8 cellular contexts compared by ENCODE assay signal in the genomic region with DNA sequence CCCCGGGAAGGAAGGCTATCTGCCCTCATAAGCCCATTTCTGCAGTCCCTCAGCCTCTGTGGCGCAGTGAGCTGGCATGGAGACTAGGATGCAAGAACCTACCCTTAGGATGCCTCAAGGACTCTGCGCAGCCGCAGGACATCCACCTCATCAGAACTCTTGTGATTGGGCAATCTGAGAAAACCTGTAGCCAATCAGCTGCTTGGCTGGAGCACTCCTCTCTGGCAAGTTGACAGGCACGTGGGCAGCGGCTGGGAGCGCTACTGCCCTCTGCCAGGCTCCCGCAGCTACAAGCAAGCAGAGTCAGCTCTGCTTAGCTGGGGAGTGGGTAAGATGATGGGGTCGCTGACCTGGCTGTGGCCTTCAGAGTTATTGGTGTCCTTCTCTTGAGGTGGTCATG. TPM values are rescaled to one million over a fixed set of nuclear protein-coding genes. Genes with fewer than 3 reads are reported as not detected.
A peak's percentile ranks its signal among the peaks of the same experiment; 100 is the strongest.
DNase-seq lines count a peak whose midpoint lies in the region; ATAC-seq and TF ChIP-seq lines count a peak whose summit lies in the region.

No MANE protein-coding gene starts in this region.

- no peaks in the 10 kb centered on the region for H3K9me3 ChIP-seq in left lung

- DNase-seq in G401 (ENCODE audit: low spot score) (peak; percentile 98), NCI-H1436 treated with DMSO at 0.1 percent for 48 hours (lab: John Stamatoyannopoulos, UW) (peak; percentile 83), dermis blood vessel endothelial cell (peak; percentile 86), left lung (peak; percentile 67 to 82)
- DNase-seq in T-helper 2 cell treated with Interferon-gamma antibody and Interleukin-4, amounts not matched to agents 5 μg/mL and 100 μg/mL, for 36 hours (ENCODE audit: low spot score) = peak; percentile 59
- DNase-seq in stimulated activated naive CD8-positive, alpha-beta T cell treated with anti-CD3 and anti-CD28 coated beads, Interleukin-15, Interleukin-2, amounts not matched to agents 100 U/mL and 50 U/mL, for 24 hours = peak; percentile 65

- H3K27ac ChIP-seq in left lung = no peak overlapping the region

- H3K4me1 Mint-ChIP-seq in T-helper 2 cell treated with Interferon-gamma antibody and Interleukin-4, amounts not matched to agents 5 μg/mL and 100 μg/mL, for 36 hours (ENCODE audit: low read depth) = peaks cover 9% of the 10 kb centered on the region

- H3K4me3 Mint-ChIP-seq in T-helper 2 cell treated with Interferon-gamma antibody and Interleukin-4, amounts not matched to agents 5 μg/mL and 100 μg/mL, for 36 hours = no peak overlapping the region

- H3K4me1 ChIP-seq in left lung = peaks cover 8 to 35% of the 10 kb centered on the region in 2 donors

- ATAC-seq in left lung (peak; percentile 2), HG03354 (IDR thresholded peaks at IDR 0.05; ENCODE audit: poor library complexity, severe bottlenecking, unreplicated experiment) (no peak), HG02588 (IDR thresholded peaks at IDR 0.05; ENCODE audit: unreplicated experiment) (no peak)
- no peak for ATAC-seq in stimulated activated naive CD8-positive, alpha-beta T cell treated with anti-CD3 and anti-CD28 coated beads, Interleukin-15, Interleukin-2, amounts not matched to agents 100 U/mL and 50 U/mL, for 24 hours

- H3K9me3 Mint-ChIP-seq in T-helper 2 cell treated with Interferon-gamma antibody and Interleukin-4, amounts not matched to agents 5 μg/mL and 100 μg/mL, for 36 hours = no peaks in the 10 kb centered on the region

- H3K36me3 Mint-ChIP-seq in T-helper 2 cell treated with Interferon-gamma antibody and Interleukin-4, amounts not matched to agents 5 μg/mL and 100 μg/mL, for 36 hours (ENCODE audit: low read depth) = no peaks in the 10 kb centered on the region

- H3K27me3 Mint-ChIP-seq in T-helper 2 cell treated with Interferon-gamma antibody and Interleukin-4, amounts not matched to agents 5 μg/mL and 100 μg/mL, for 36 hours (ENCODE audit: low read depth) = peaks cover 3% of the 10 kb centered on the region

- no peak for TF ChIP-seq CTCF in left lung (IDR thresholded peaks at IDR 0.05)

- no peaks in the 10 kb centered on the region for H3K36me3 ChIP-seq in left lung

- intact Hi-C loops in left lung (cut with DNase I) = no loop called here

- in situ Hi-C loops in G401 (cut with HindIII; ENCODE audit: low sequenced_read_pairs) = no loop called here

- H3K4me3 ChIP-seq in left lung = no peak overlapping the region

- no peaks in the 10 kb centered on the region for H3K27me3 ChIP-seq in left lung

- no peak overlapping the region for H3K27ac Mint-ChIP-seq in T-helper 2 cell treated with Interferon-gamma antibody and Interleukin-4, amounts not matched to agents 5 μg/mL and 100 μg/mL, for 36 hours

RNA-seq across cellular contexts. Expression of a gene that starts 1.5 kb away (rescaled TPM):
- total RNA-seq in G401 (2014; rRNA removed; shearing (Covaris generic)) = 104 and 109 TPM in 2 replicates
- 36.8 and 37.6 TPM in 2 replicates for total RNA-seq in dermis blood vessel endothelial cell
- total RNA-seq in left lung = 10 to 100 TPM; 37.4 to 44.6 TPM

RNA-seq across cellular contexts. Expression of a gene that starts 8.2 kb away (rescaled TPM):
- 28.0 and 34.3 TPM in 2 replicates for total RNA-seq in G401 (2014; rRNA removed; shearing (Covaris generic))
- total RNA-seq in dermis blood vessel endothelial cell = 0.19 and 1.2 TPM in 2 replicates
- total RNA-seq in left lung = 10 to 100 TPM; 33.1 to 37.0 TPM

RNA-seq across cellular contexts. Expression of a gene that starts 24.8 kb away (rescaled TPM):
- total RNA-seq in G401 (2014; rRNA removed; shearing (Covaris generic)) = 10.2 and 21.8 TPM in 2 replicates
- total RNA-seq in dermis blood vessel endothelial cell = 5.1 and 12.4 TPM in 2 replicates
- total RNA-seq in left lung = 1 to 10 TPM; 7.7 to 8.4 TPM

RNA-seq across cellular contexts. Expression of a gene that starts 28.6 kb away (rescaled TPM):
- 54.0 and 57.8 TPM in 2 replicates for total RNA-seq in G401 (2014; rRNA removed; shearing (Covaris generic))
- total RNA-seq in dermis blood vessel endothelial cell (16.9 and 24.5 TPM in 2 replicates), left lung (10 to 100 TPM; 50.4 to 53.4 TPM)

RNA-seq across cellular contexts. Expression of a gene that starts 47.0 kb away (rescaled TPM):
- total RNA-seq in G401 (2014; rRNA removed; shearing (Covaris generic)) = not detected in 2 replicates
- total RNA-seq in dermis blood vessel endothelial cell = 0.37 and 8.8 TPM in 2 replicates
- total RNA-seq in left lung = 100 to 1,000 TPM; 242 to 299 TPM

Comparison
In these comparisons a context has a peak if more than half of its experiments do, and no peak if none do; other contexts are left out.
1. RNA of a gene that starts 8.2 kb away (total RNA-seq): 33.1 to 37.0 TPM in left lung and 28.0 to 34.3 TPM in G401; 0.19 to 1.2 TPM in dermis blood vessel endothelial cell; every median in the first group is over 10 times any median in the second.
2. Peak in every context shown above with its lines, with median percentiles within 50 percentile points of each other: DNase-seq.